ENCODE assay signal across 24 cellular contexts in genomic region chr17:47287068-47287467, GRCh38. TPM values are rescaled to one million over a fixed set of nuclear protein-coding genes. Genes with fewer than 3 reads are reported as not detected.
DNase-seq lines count a peak whose midpoint lies in the region; ATAC-seq and TF ChIP-seq lines count a peak whose summit lies in the region.
"Had no signal": no experiment of that assay in that cellular context is flagged by ENCODE, and none has a peak within 500 bp of the region (broad histone marks: within the 10 kb centered on the region; RNA-seq: fewer than 3 reads in every experiment).

No MANE protein-coding gene starts in this region.

- dilution Hi-C loops in mammary epithelial cell (cut with HindIII; ENCODE audit: low sequenced_read_pairs): loop anchor here (5.0 kb wide), 1 partner anchor 35 kb away; the partner anchor contains the start of gene ITGB3

- intact Hi-C loops in mammary epithelial cell (cut with micrococcal nuclease): no loop called here

- CTCF ChIA-PET in mammary epithelial cell (lab: Charles Lee; ENCODE audit: low non-redundant PET): no interaction called here

- H3K9ac ChIP-seq in mammary epithelial cell (ENCODE audit: insufficient read depth, low read length): no peak overlapping the region
- H3K9ac ChIP-seq: SK-N-SH had no signal

- H3K27me3 Mint-ChIP-seq in memory B cell: no peaks in the 10 kb centered on the region

- peaks cover 24% of the 10 kb centered on the region for H3K4me1 Mint-ChIP-seq in memory B cell
- H3K4me1 Mint-ChIP-seq: CD8-positive, alpha-beta memory T cell had no signal

- H3K9me3 ChIP-seq in mammary epithelial cell (replicated peaks; ENCODE audit: insufficient read depth, low read length): no peaks in the 10 kb centered on the region
- H3K9me3 ChIP-seq: lower lobe of right lung, MG63, SK-N-SH, tibial artery had no signal

- no peaks in the 10 kb centered on the region for H3K36me3 ChIP-seq in mammary epithelial cell (ENCODE audit: insufficient read depth, low read length)
- H3K36me3 ChIP-seq: lower lobe of right lung had no signal

- no TSS peak for BruUV-seq in mammary epithelial cell (replicated peaks; lab: Mats Ljungman, UMichigan)

- in situ Hi-C loops in mammary epithelial cell (cut with MboI; ENCODE audit: low sequenced_read_pairs in 2 of 2): no loop called here

- TF ChIP-seq CTCF in mammary epithelial cell (conservative IDR thresholded peaks at IDR 0.05 in 1 of 2, IDR thresholded peaks at IDR 0.05 in 1 of 2; ENCODE audit: extremely low read depth in 1 of 2, insufficient read depth in 1 of 2, low read depth in 1 of 2, low read length in 2 of 2): no peak

- no peaks in the 10 kb centered on the region for H3K9me3 Mint-ChIP-seq in memory B cell
- H3K9me3 Mint-ChIP-seq: activated T-helper 2 cell treated with anti-CD3 and anti-CD28 coated beads, Interferon-gamma antibody, Interleukin-2, Interleukin-4, amounts not matched to agents 10 μg/mL and 5 μg/mL and 100 μg/mL, durations not matched to agents 14 hours and 24 hours and 36 hours; CD8-positive, alpha-beta memory T cell; GM23338 had no signal

- no peak for DNase-seq in memory B cell (ENCODE audit: low spot score in 2 of 2)
- no peak for DNase-seq in mammary epithelial cell
- no peak for DNase-seq in SIG-M5 (lab: John Stamatoyannopoulos, UW)
- DNase-seq in NOMO-1 (lab: John Stamatoyannopoulos, UW; ENCODE audit: unreplicated experiment in 2 of 2): no peak
- no peak for DNase-seq in NCI-H2029 (lab: John Stamatoyannopoulos, UW)
- DNase-seq: activated CD4-positive, alpha-beta T cell treated with anti-CD3 and anti-CD28 coated beads for 1 hour; CD8-positive, alpha-beta memory T cell; lower lobe of right lung; MG63; NCI-H1694 treated with DMSO at 0.1 percent for 48 hours; NCI-H226; right cardiac atrium; SK-N-SH; stimulated activated CD4-positive, alpha-beta T cell treated with anti-CD3 and anti-CD28 coated beads, Interleukin-15, amount 100 ng/mL, for 24 hours; T1000; tibial artery had no signal

- H3K27me3 ChIP-seq in mammary epithelial cell (ENCODE audit: insufficient read depth, low read length): no peaks in the 10 kb centered on the region
- H3K27me3 ChIP-seq: brain microvascular endothelial cell, hepatocyte, MG63, tibial artery had no signal

- no peak overlapping the region for H2AFZ ChIP-seq in mammary epithelial cell (ENCODE audit: low read depth, low read length)
- H2AFZ ChIP-seq: GM23338, hepatocyte had no signal

- peak overlapping the region; percentile 32; the same call in 1 of the 2 replicates for H3K4me3 ChIP-seq in GM08714 (ENCODE audit: low read length)
- H3K4me3 ChIP-seq in mammary epithelial cell (replicated peaks in 1 of 3; ENCODE audit: insufficient read depth in 1 of 3, low read depth in 2 of 3, low read length in 3 of 3): no peak overlapping the region
- H3K4me3 ChIP-seq: coronary artery, GM23338, hepatocyte, lower lobe of right lung, MG63, tibial artery had no signal

- H3K27ac ChIP-seq in mammary epithelial cell (ENCODE audit: insufficient read depth, low read depth, low read length): no peak overlapping the region
- H3K27ac ChIP-seq: brain microvascular endothelial cell, coronary artery, hepatocyte, lower lobe of right lung had no signal

- H3K79me2 ChIP-seq in mammary epithelial cell (ENCODE audit: insufficient read depth, low read length): no peaks in the 10 kb centered on the region
- H3K79me2 ChIP-seq: hepatocyte had no signal

- no peaks in the 10 kb centered on the region for H4K20me1 ChIP-seq in mammary epithelial cell (ENCODE audit: insufficient read depth, low read length)

- H3K4me3 Mint-ChIP-seq in memory B cell: no peak overlapping the region
- H3K4me3 Mint-ChIP-seq: CD8-positive, alpha-beta memory T cell; GM23338 had no signal

- H3K4me2 ChIP-seq in mammary epithelial cell (ENCODE audit: insufficient read depth, low read depth, low read length): no peak overlapping the region
- H3K4me2 ChIP-seq: GM23338, hepatocyte, SK-N-SH had no signal

- H3K27ac Mint-ChIP-seq in memory B cell: peak overlapping the region; percentile 81
- H3K27ac Mint-ChIP-seq: activated T-helper 2 cell treated with anti-CD3 and anti-CD28 coated beads, Interferon-gamma antibody, Interleukin-2, Interleukin-4, amounts not matched to agents 10 μg/mL and 5 μg/mL and 100 μg/mL, durations not matched to agents 14 hours and 24 hours and 36 hours; CD8-positive, alpha-beta memory T cell; GM23338 had no signal

- H3K36me3 Mint-ChIP-seq in memory B cell: no peaks in the 10 kb centered on the region
- H3K36me3 Mint-ChIP-seq: CD8-positive, alpha-beta memory T cell had no signal

- 89% methylated on average over 4 of the region's 4 CpGs for WGBS in mammary epithelial cell (ENCODE audit: low coverage, missing lambda C conversion rate)

- ATAC-seq in GM18511 (IDR thresholded peaks at IDR 0.05; ENCODE audit: unreplicated experiment) (peak; percentile 48), HG03060 (IDR thresholded peaks at IDR 0.05; ENCODE audit: low read depth, unreplicated experiment) (peak; percentile 24), memory B cell (ENCODE audit: low read depth) (no peak)
- ATAC-seq: GM23338, lower lobe of right lung, right cardiac atrium had no signal

- peaks cover 4% of the 10 kb centered on the region for H3K4me1 ChIP-seq in mammary epithelial cell (ENCODE audit: insufficient read depth, low read length)
- H3K4me1 ChIP-seq: lower lobe of right lung had no signal

RNA-seq across cellular contexts. Expression of gene ITGB3, which starts 33.4 kb away (rescaled TPM):
- total RNA-seq in mammary epithelial cell: 10 to 100 TPM in 1 of 2 donors, 1 to 10 TPM in 1; 1.3 to 28.7 TPM
- polyA plus RNA-seq in mammary epithelial cell: 0.20 TPM
- polyA minus RNA-seq in mammary epithelial cell: not detected
- total RNA-seq: activated T-helper 2 cell treated with anti-CD3 and anti-CD28 coated beads, Interferon-gamma antibody, Interleukin-2, Interleukin-4, amounts not matched to agents 10 μg/mL and 5 μg/mL and 100 μg/mL, durations not matched to agents 14 hours and 24 hours and 36 hours had no signal
- polyA plus RNA-seq: CD8-positive, alpha-beta memory T cell; GM23338 had no signal

RNA-seq across cellular contexts. Expression of gene EFCAB13, which starts 36.7 kb away (rescaled TPM):
- 1 to 10 TPM; 4.6 to 4.7 TPM for total RNA-seq in mammary epithelial cell
- polyA plus RNA-seq in mammary epithelial cell: 0.05 TPM
- polyA minus RNA-seq in mammary epithelial cell: not detected
